Comparison of ENCODE assay signal across 8 cellular contexts in genomic region chr9:124734741-124735083, GRCh38. TPM values are rescaled to one million over a fixed set of nuclear protein-coding genes. Genes with fewer than 3 reads are reported as not detected.
DNase-seq lines count a peak whose midpoint lies in the region; ATAC-seq and TF ChIP-seq lines count a peak whose summit lies in the region.
"Not testable (repeated sequence)": the region's sequence is repeated elsewhere in the genome, so short reads cannot be mapped to it uniquely, and the experiment has no call there.
"Had no signal": no experiment of that assay in that cellular context is flagged by ENCODE, and none has a peak within 500 bp of the region (broad histone marks: within the 10 kb centered on the region; RNA-seq: fewer than 3 reads in every experiment).

No MANE protein-coding gene starts in this region.

- not testable (repeated sequence) for H3K9me3 Mint-ChIP-seq in activated CD4-positive, alpha-beta T cell treated with anti-CD3 and anti-CD28 coated beads, Interleukin-2, amount 10 ng/mL, durations not matched to agents 24 days and 14 days

- CTCF ChIA-PET in HEK293 (lab: Yijun Ruan, JAX), result interaction anchor here (0.6 to 0.9 kb wide), 4 partner anchors 8 to 640 kb away, joined by 3 to 6 read pairs (median 3); no protein-coding TSS in a partner anchor
- CTCF ChIA-PET in PC-3 (lab: Charles Lee), result not testable (repeated sequence)

- H4K20me1 ChIP-seq in PC-3 (ENCODE audit: low read length); fibroblast of lung (ENCODE audit: control insufficient read depth, extremely low read depth, insufficient read depth, low read length): not testable (repeated sequence)

- not testable (repeated sequence) for H3K36me3 ChIP-seq in HEK293 (ENCODE audit: control insufficient read depth in 2 of 2, insufficient read depth in 1 of 2, low read length in 2 of 2); PC-3 (ENCODE audit: low read depth, low read length); breast epithelium; fibroblast of lung (ENCODE audit: control insufficient read depth, insufficient read depth, low read length); skeletal muscle satellite cell (ENCODE audit: insufficient read depth, low read length)
- H3K36me3 ChIP-seq in mesodermal cell (ENCODE audit: control insufficient read depth, insufficient read depth, low read length), result peaks cover 22% of the 10 kb centered on the region

- H3K27ac ChIP-seq in HEK293 (ENCODE audit: extremely low read depth, low read depth, low read length); PC-3 (ENCODE audit: low read length); fibroblast of lung (ENCODE audit: insufficient read depth, low read length): not testable (repeated sequence)
- peak overlapping the region; percentile 66 to 74 for H3K27ac ChIP-seq in breast epithelium
- peak overlapping the region; percentile 75 for H3K27ac ChIP-seq in mesodermal cell (ENCODE audit: low read depth, low read length, severe bottlenecking)

- ATAC-seq in PC-3, result not testable (repeated sequence)

- H3K27me3 Mint-ChIP-seq in activated CD4-positive, alpha-beta T cell treated with anti-CD3 and anti-CD28 coated beads, Interleukin-2, amount 10 ng/mL, durations not matched to agents 24 days and 14 days, result not testable (repeated sequence)

- not testable (repeated sequence) for TF ChIP-seq CTCF in HEK293 (tag by site-specific recombination; IDR thresholded peaks at IDR 0.05); PC-3 (conservative IDR thresholded peaks at IDR 0.05; ENCODE audit: low read depth, low read length); breast epithelium (IDR thresholded peaks at IDR 0.05); fibroblast of lung (conservative IDR thresholded peaks at IDR 0.05 in 1 of 2, IDR thresholded peaks at IDR 0.05 in 1 of 2; ENCODE audit: low read depth in 1 of 2, low read length in 2 of 2)

- not testable (repeated sequence) for H3K4me3 ChIP-seq in HEK293 (ENCODE audit: low read depth, low read length); PC-3 (ENCODE audit: low read length); breast epithelium; fibroblast of lung (replicated peaks in 1 of 4; ENCODE audit: control extremely low read depth in 1 of 4, insufficient read depth in 1 of 4, low read depth in 3 of 4, low read length in 4 of 4); mesodermal cell (ENCODE audit: extremely low read depth, insufficient read depth, low read length, poor library complexity, severe bottlenecking); skeletal muscle satellite cell (ENCODE audit: low read length)

- BruUV-seq in PC-3 (replicated peaks; lab: Mats Ljungman, UMichigan), result not testable (repeated sequence)

- not testable (repeated sequence) for H3K9me3 ChIP-seq in HEK293 (ENCODE audit: control insufficient read depth, insufficient read depth, low read depth, low read length); PC-3 (ENCODE audit: low read length); breast epithelium; fibroblast of lung (ENCODE audit: control insufficient read depth, insufficient read depth, low read depth, low read length); mesodermal cell (ENCODE audit: control insufficient read depth, low read length); skeletal muscle satellite cell (replicated peaks; ENCODE audit: low read length)

- peak overlapping the region; percentile 73 for H3K27ac Mint-ChIP-seq in activated CD4-positive, alpha-beta T cell treated with anti-CD3 and anti-CD28 coated beads, Interleukin-2, amount 10 ng/mL, durations not matched to agents 24 days and 14 days

- DNase-seq in PC-3; activated CD4-positive, alpha-beta T cell treated with anti-CD3 and anti-CD28 coated beads, Interleukin-2, amount 10 ng/mL, durations not matched to agents 24 days and 14 days; breast epithelium (ENCODE audit: low spot score in 2 of 2); fibroblast of lung (ENCODE audit: low read depth in 2 of 2): not testable (repeated sequence)

- peaks cover 18% of the 10 kb centered on the region for H3K4me1 Mint-ChIP-seq in activated CD4-positive, alpha-beta T cell treated with anti-CD3 and anti-CD28 coated beads, Interleukin-2, amount 10 ng/mL, durations not matched to agents 24 days and 14 days

- H3K4me2 ChIP-seq in PC-3 (ENCODE audit: low read length) (peak overlapping the region; percentile 69), fibroblast of lung (ENCODE audit: extremely low read depth, insufficient read depth, low read length) (peak overlapping the region; percentile 3), skeletal muscle satellite cell (ENCODE audit: low read length) (peak overlapping the region; percentile 8)

- H2AFZ ChIP-seq in PC-3 (ENCODE audit: low read length), result peak overlapping the region; percentile 66; the same call in 1 of the 2 replicates
- not testable (repeated sequence) for H2AFZ ChIP-seq in fibroblast of lung (ENCODE audit: low read length)

- not testable (repeated sequence) for H3K36me3 Mint-ChIP-seq in activated CD4-positive, alpha-beta T cell treated with anti-CD3 and anti-CD28 coated beads, Interleukin-2, amount 10 ng/mL, durations not matched to agents 24 days and 14 days (ENCODE audit: low read depth)

- H3K27me3 ChIP-seq in PC-3 (ENCODE audit: low read length); breast epithelium; fibroblast of lung (ENCODE audit: control insufficient read depth, insufficient read depth, low read length); skeletal muscle satellite cell (ENCODE audit: control insufficient read depth, insufficient read depth, low read length): not testable (repeated sequence)

- not testable (repeated sequence) for H3F3A ChIP-seq in PC-3 (ENCODE audit: low read length, unreplicated experiment)

- intact Hi-C loops in PC-3 (cut with micrococcal nuclease); breast epithelium (cut with DNase I; ENCODE audit: low total_unique reads): not testable (repeated sequence)
- intact Hi-C loops in activated CD4-positive, alpha-beta T cell treated with anti-CD3 and anti-CD28 coated beads, Interleukin-2, amount 10 ng/mL, durations not matched to agents 24 days and 14 days (cut with micrococcal nuclease), result loop anchor here (2.0 kb wide), 1 partner anchor 18 kb away; no protein-coding TSS in a partner anchor

- 92 to 93% methylated on average over 7 of the region's 7 CpGs for WGBS in mesodermal cell (ENCODE audit: insufficient coverage in 2 of 2), 2 experiments

- not testable (repeated sequence) for H3K4me1 ChIP-seq in HEK293 (ENCODE audit: control insufficient read depth, insufficient read depth, low read length); breast epithelium; fibroblast of lung (ENCODE audit: control insufficient read depth, extremely low read depth, insufficient read depth, low read length)
- H3K4me1 ChIP-seq in PC-3 (ENCODE audit: insufficient read depth, low read length), result peaks cover 14% of the 10 kb centered on the region
- H3K4me1 ChIP-seq in mesodermal cell (ENCODE audit: control insufficient read depth, insufficient read depth, low read length, poor library complexity, severe bottlenecking), result peaks cover 14% of the 10 kb centered on the region
- H3K4me1 ChIP-seq in skeletal muscle satellite cell (ENCODE audit: control insufficient read depth, insufficient read depth, low read length), result peaks cover 11% of the 10 kb centered on the region

- TF ChIP-seq POLR2A in breast epithelium (IDR thresholded peaks at IDR 0.05), result not testable (repeated sequence)

- H3K9me2 ChIP-seq in PC-3 (replicated peaks; ENCODE audit: low read length), result not testable (repeated sequence)

- not testable (repeated sequence) for H3K79me2 ChIP-seq in PC-3 (ENCODE audit: low read length); fibroblast of lung (ENCODE audit: control insufficient read depth, insufficient read depth, low read length)

- POLR2A ChIA-PET in HEK293 (lab: Yijun Ruan, JAX), result interaction anchor here (0.9 kb wide), 1 partner anchor 27 kb away, joined by 3 read pairs; no protein-coding TSS in a partner anchor
- POLR2A ChIA-PET in PC-3 (lab: Charles Lee; ENCODE audit: unreplicated experiment), result not testable (repeated sequence)

- H3K9ac ChIP-seq in PC-3 (ENCODE audit: low read length); fibroblast of lung (ENCODE audit: insufficient read depth, low read length); skeletal muscle satellite cell (ENCODE audit: low read depth, low read length): not testable (repeated sequence)

- not testable (repeated sequence) for H3K4me3 Mint-ChIP-seq in activated CD4-positive, alpha-beta T cell treated with anti-CD3 and anti-CD28 coated beads, Interleukin-2, amount 10 ng/mL, durations not matched to agents 24 days and 14 days

RNA-seq across cellular contexts. Expression of gene NR6A1, which starts 36.4 kb away (rescaled TPM):
- 0.77 and 1.6 TPM in 2 replicates for total RNA-seq in PC-3 (2014; rRNA removed)
- 2.3 and 2.7 TPM in 2 replicates for total RNA-seq in activated CD4-positive, alpha-beta T cell treated with anti-CD3 and anti-CD28 coated beads, Interleukin-2, amount 10 ng/mL, durations not matched to agents 24 days and 14 days
- 1 to 10 TPM; 1.3 to 5.3 (median 3.9) TPM for total RNA-seq in breast epithelium
- total RNA-seq in fibroblast of lung, result 0.26 and 0.50 TPM in 2 replicates
- polyA plus RNA-seq in fibroblast of lung, result 0.07 and 0.25 TPM in 2 replicates
- polyA plus RNA-seq in fibroblast of lung (2012), result 0.07 and 0.33 TPM in 2 replicates
- polyA minus RNA-seq in fibroblast of lung (ENCODE audit: low replicate concordance), result 0.08 and 0.22 TPM in 2 replicates
- 30.6 TPM for polyA plus RNA-seq in mesodermal cell (2013, experiment 1 of 2)
- polyA plus RNA-seq in mesodermal cell (2013, experiment 2 of 2), result 26.5 TPM
- total RNA-seq in skeletal muscle satellite cell (2012; rRNA removed), result 0.25 and 1.5 TPM in 2 replicates

RNA-seq across cellular contexts. Expression of gene OLFML2A, which starts 42.2 kb away (rescaled TPM):
- total RNA-seq in PC-3 (2014; rRNA removed), result 3.4 and 4.7 TPM in 2 replicates
- total RNA-seq in activated CD4-positive, alpha-beta T cell treated with anti-CD3 and anti-CD28 coated beads, Interleukin-2, amount 10 ng/mL, durations not matched to agents 24 days and 14 days, result not detected in 2 replicates
- 10 to 100 TPM; 11.4 to 25.2 (median 11.4) TPM for total RNA-seq in breast epithelium
- total RNA-seq in fibroblast of lung, result 30.6 and 33.7 TPM in 2 replicates
- 2.7 and 22.3 TPM in 2 replicates for polyA plus RNA-seq in fibroblast of lung
- polyA plus RNA-seq in fibroblast of lung (2012), result 4.4 and 29.0 TPM in 2 replicates
- polyA minus RNA-seq in fibroblast of lung (ENCODE audit: low replicate concordance), result 5.5 and 35.1 TPM in 2 replicates
- polyA plus RNA-seq in mesodermal cell (2013, experiment 1 of 2), result 13.0 TPM
- polyA plus RNA-seq in mesodermal cell (2013, experiment 2 of 2), result 12.8 TPM
- 3.8 and 17.3 TPM in 2 replicates for total RNA-seq in skeletal muscle satellite cell (2012; rRNA removed)
- total RNA-seq: activated naive CD4-positive, alpha-beta T cell treated with anti-CD3 and anti-CD28 coated beads, Interleukin-2, amount 50 U/mL, for 72 hours had no signal

Comparison
In these comparisons a context has a peak if more than half of its experiments do, and no peak if none do; other contexts are left out.
1. H3K4me2 ChIP-seq: peak in every context shown above with its lines; median percentile 69 in PC-3; 8 in skeletal muscle satellite cell; 3 in fibroblast of lung.